ENCODE assay signal across 26 cellular contexts in genomic region chr3:9928158-9928557, GRCh38. TPM values are rescaled to one million over a fixed set of nuclear protein-coding genes. Genes with fewer than 3 reads are reported as not detected.
A peak's percentile ranks its signal among the peaks of the same experiment; 100 is the strongest.
DNase-seq lines count a peak whose midpoint lies in the region; FAIRE-seq and TF ChIP-seq lines count a peak whose summit lies in the region.
"Had no signal": no experiment of that assay in that cellular context is flagged by ENCODE, and none has a peak within 500 bp of the region (broad histone marks: within the 10 kb centered on the region; RNA-seq: fewer than 3 reads in every experiment).

No MANE protein-coding gene starts in this region.

- no peak overlapping the region for H3K4me3 ChIP-seq in GM12864 (ENCODE audit: low read depth, low read length)
- H3K4me3 ChIP-seq in endodermal cell (ENCODE audit: low read length) = no peak overlapping the region
- no peak overlapping the region for H3K4me3 ChIP-seq in kidney (ENCODE audit: low read length in 2 of 2)
- no peak overlapping the region for H3K4me3 ChIP-seq in spleen
- H3K4me3 ChIP-seq: A549; BLaER1 treated with 17β-estradiol and CSF1 and Interleukin-3, amounts not matched to agents 10 nM and 100 nM had no signal

- H3K27me3 Mint-ChIP-seq in endodermal cell (ENCODE audit: insufficient read depth) (peaks cover 2% of the 10 kb centered on the region), CD14-positive monocyte (ENCODE audit: low read depth in 3 of 3) (peaks cover 0 to 2% (median 1%) of the 10 kb centered on the region in 3 donors)

- intact Hi-C loops in kidney (cut with DNase I) (no loop called here), spleen (cut with DNase I; ENCODE audit: low total_unique reads) (no loop called here), CD14-positive monocyte (cut with micrococcal nuclease) (no loop called here)

- H3K27ac Mint-ChIP-seq in endodermal cell (no peak overlapping the region), CD14-positive monocyte (peak overlapping the region in 1 of 7 donors; percentile 30)
- H3K27ac Mint-ChIP-seq: B cell; CD4-positive, CD25-positive, alpha-beta regulatory T cell had no signal

- peak; percentile 18 for TF ChIP-seq CTCF in GM12864 (IDR thresholded peaks at IDR 0.05; ENCODE audit: low read depth, low read length, missing control alignments)
- peak; percentile 12 for TF ChIP-seq CTCF in endodermal cell (conservative IDR thresholded peaks at IDR 0.05)
- TF ChIP-seq CTCF in kidney (IDR thresholded peaks at IDR 0.05; ENCODE audit: borderline replicate concordance, extremely low read depth, insufficient read depth) = no peak
- no peak for TF ChIP-seq CTCF in spleen (IDR thresholded peaks at IDR 0.05 in 8 of 11, conservative IDR thresholded peaks at IDR 0.05 in 3 of 11)
- TF ChIP-seq CTCF in CD14-positive monocyte (IDR thresholded peaks at IDR 0.05) = no peak

- H3K4me1 ChIP-seq in endodermal cell (ENCODE audit: control insufficient read depth, insufficient read depth, low read length) = no peaks in the 10 kb centered on the region
- no peaks in the 10 kb centered on the region for H3K4me1 ChIP-seq in kidney (ENCODE audit: control insufficient read depth in 1 of 2, insufficient read depth in 1 of 2, low read depth in 1 of 2, low read length in 2 of 2)
- H3K4me1 ChIP-seq in spleen = peaks cover 6 to 20% (median 11%) of the 10 kb centered on the region in 6 donors

- DNase-seq in GM12864 (ENCODE audit: low read depth) (no peak), endodermal cell (no peak), kidney (peak; percentile 68), spleen (peak; percentile 73), caudate nucleus (lab: John Stamatoyannopoulos, UW) (no peak), CD14-positive monocyte (ENCODE audit: low spot score) (no peak), DMS79 (lab: John Stamatoyannopoulos, UW) (no peak)
- DNase-seq in activated naive CD4-positive, alpha-beta T cell treated with anti-CD3 and anti-CD28 coated beads, Interleukin-2, amount 50 U/mL, for 16 hours = no peak
- DNase-seq: AML-193; CD4-positive, alpha-beta memory T cell; CD4-positive, CD25-positive, alpha-beta regulatory T cell; CD8-positive, alpha-beta memory T cell; COR-L47; DMS 273 treated with DMSO at 0.1 percent for 48 hours; DMS153; DMS53; DMS79 treated with DMSO at 0.1 percent for 48 hours; GF-D8 had no signal

- H3K9me3 ChIP-seq in endodermal cell (ENCODE audit: control insufficient read depth, low read length) (no peaks in the 10 kb centered on the region), kidney (ENCODE audit: control insufficient read depth in 1 of 2, low read length in 2 of 2) (no peaks in the 10 kb centered on the region), spleen (no peaks in the 10 kb centered on the region)
- H3K9me3 ChIP-seq: BLaER1 treated with 17β-estradiol and CSF1 and Interleukin-3, amounts not matched to agents 10 nM and 100 nM had no signal

- no peak for TF ChIP-seq POLR2A in spleen (IDR thresholded peaks at IDR 0.05)

- no peaks in the 10 kb centered on the region for H3K27me3 ChIP-seq in endodermal cell (ENCODE audit: control insufficient read depth, insufficient read depth, low read length, poor library complexity, severe bottlenecking)
- H3K27me3 ChIP-seq in spleen (replicated peaks in 1 of 7) = no peaks in the 10 kb centered on the region
- H3K27me3 ChIP-seq: BLaER1 treated with 17β-estradiol and CSF1 and Interleukin-3, amounts not matched to agents 10 nM and 100 nM had no signal

- FAIRE-seq in kidney (lab: Jason Lieb, UNC) = no peak
- FAIRE-seq: A549, G401.6, GM12891, GM19239 had no signal

- 92 to 95% methylated on average over 7 to 23 of the region's 23 CpGs for WGBS in endodermal cell (ENCODE audit: insufficient coverage in 1 of 2, insufficient read length in 1 of 2), 2 experiments
- 93 to 97% (median 94%) methylated on average over 3 to 23 of the region's 23 CpGs for WGBS in spleen, 5 donors

- H3K9ac ChIP-seq in endodermal cell (ENCODE audit: extremely low read depth, low read length, poor library complexity, severe bottlenecking) = no peak overlapping the region
- no peak overlapping the region for H3K9ac ChIP-seq in kidney (ENCODE audit: low read length in 2 of 2)
- H3K9ac ChIP-seq: BLaER1 treated with 17β-estradiol and CSF1 and Interleukin-3, amounts not matched to agents 10 nM and 100 nM had no signal

- H3K4me3 Mint-ChIP-seq in endodermal cell (no peak overlapping the region), CD14-positive monocyte (no peak overlapping the region)
- H3K4me3 Mint-ChIP-seq: B cell; CD4-positive, alpha-beta memory T cell; CD8-positive, alpha-beta memory T cell had no signal

- no peaks in the 10 kb centered on the region for H3K36me3 ChIP-seq in endodermal cell (ENCODE audit: control insufficient read depth, insufficient read depth, low read length)
- H3K36me3 ChIP-seq in kidney (ENCODE audit: control insufficient read depth in 1 of 2, insufficient read depth in 2 of 2, low read length in 2 of 2) = no peaks in the 10 kb centered on the region
- H3K36me3 ChIP-seq in spleen = peaks cover 0 to 42% (median 0%) of the 10 kb centered on the region in 6 donors

- H3K9me3 Mint-ChIP-seq in endodermal cell (peaks cover 6% of the 10 kb centered on the region), CD14-positive monocyte (no peaks in the 10 kb centered on the region)
- H3K9me3 Mint-ChIP-seq: CD4-positive, alpha-beta memory T cell; CD4-positive, CD25-positive, alpha-beta regulatory T cell; CD8-positive, alpha-beta memory T cell had no signal

- H3K4me1 Mint-ChIP-seq in endodermal cell (no peaks in the 10 kb centered on the region), CD14-positive monocyte (peaks cover 9% of the 10 kb centered on the region)

- H3K27ac ChIP-seq in endodermal cell (ENCODE audit: low read depth, low read length) (no peak overlapping the region), kidney (ENCODE audit: low read depth in 2 of 2, low read length in 2 of 2) (no peak overlapping the region), spleen (no peak overlapping the region), caudate nucleus (ENCODE audit: low read depth, low read length) (no peak overlapping the region)
- H3K27ac ChIP-seq: 22Rv1; A549; BLaER1 treated with 17β-estradiol and CSF1 and Interleukin-3, amounts not matched to agents 10 nM and 100 nM; C4-2B had no signal

- H3K36me3 Mint-ChIP-seq in endodermal cell (ENCODE audit: low read depth) (peaks cover 15% of the 10 kb centered on the region), CD14-positive monocyte (peaks cover 0 to 8% of the 10 kb centered on the region in 2 donors)
- H3K36me3 Mint-ChIP-seq: CD4-positive, alpha-beta memory T cell; CD4-positive, CD25-positive, alpha-beta regulatory T cell; CD8-positive, alpha-beta memory T cell had no signal

RNA-seq across cellular contexts. Expression of gene CRELD1, which starts 5.5 kb away (rescaled TPM):
- total RNA-seq in endodermal cell (10 to 100 TPM; 35.7 to 43.2 TPM), kidney (43.2 TPM), spleen (10 to 100 TPM; 17.7 to 40.3 (median 31.4) TPM)
- polyA plus RNA-seq in endodermal cell (2013, experiment 1 of 2) = 36.2 TPM
- polyA plus RNA-seq in endodermal cell (2013, experiment 2 of 2) = 33.2 TPM
- polyA plus RNA-seq in kidney (ENCODE audit: insufficient read depth, low read depth, low replicate concordance) (56.7 TPM), spleen (10 to 100 TPM; 20.6 to 40.9 (median 21.9) TPM), CD14-positive monocyte (10 to 100 TPM; 16.1 to 19.2 TPM)

RNA-seq across cellular contexts. Expression of gene IL17RC, which starts 11.3 kb away (rescaled TPM):
- total RNA-seq in endodermal cell = 10 to 100 TPM; 15.7 to 19.0 TPM
- polyA plus RNA-seq in endodermal cell (2013, experiment 1 of 2) = 10.4 TPM
- 11.9 TPM for polyA plus RNA-seq in endodermal cell (2013, experiment 2 of 2)
- total RNA-seq in kidney = 27.5 TPM
- 31.5 TPM for polyA plus RNA-seq in kidney (ENCODE audit: insufficient read depth, low read depth, low replicate concordance)
- 10 to 100 TPM; 10.7 to 24.1 (median 19.7) TPM for total RNA-seq in spleen
- polyA plus RNA-seq in spleen = 10 to 100 TPM in 2 of 3 donors, 1 to 10 TPM in 1; 6.6 to 24.6 (median 12.6) TPM
- 1 to 10 TPM; 8.3 to 9.3 TPM for polyA plus RNA-seq in CD14-positive monocyte

RNA-seq across cellular contexts. Expression of gene PRRT3, which starts 24.1 kb away (rescaled TPM):
- total RNA-seq in endodermal cell = 10 to 100 TPM in 1 of 2 donors, 1 to 10 TPM in 1; 7.4 to 11.3 TPM
- 6.6 TPM for polyA plus RNA-seq in endodermal cell (2013, experiment 1 of 2)
- polyA plus RNA-seq in endodermal cell (2013, experiment 2 of 2) = 5.5 TPM
- 3.9 TPM for total RNA-seq in kidney
- 3.6 TPM for polyA plus RNA-seq in kidney (ENCODE audit: insufficient read depth, low read depth, low replicate concordance)
- total RNA-seq in spleen = 1 to 10 TPM in 6 of 7 donors, under 1 TPM in 1; 0.85 to 2.4 (median 1.9) TPM
- under 1 TPM; 0.65 to 0.99 (median 0.72) TPM for polyA plus RNA-seq in spleen
- under 1 TPM; 0.11 to 0.31 TPM for polyA plus RNA-seq in CD14-positive monocyte

RNA-seq across cellular contexts. Expression of gene IL17RE, which starts 25.5 kb away (rescaled TPM):
- total RNA-seq in endodermal cell = 1 to 10 TPM; 1.2 to 1.6 TPM
- 0.85 TPM for polyA plus RNA-seq in endodermal cell (2013, experiment 1 of 2)
- 0.75 TPM for polyA plus RNA-seq in endodermal cell (2013, experiment 2 of 2)
- 8.5 TPM for total RNA-seq in kidney
- 7.5 TPM for polyA plus RNA-seq in kidney (ENCODE audit: insufficient read depth, low read depth, low replicate concordance)
- 1 to 10 TPM; 1.0 to 5.1 (median 1.9) TPM for total RNA-seq in spleen
- 1 to 10 TPM in 1 of 3 donors, under 1 TPM in 2; 0.57 to 1.7 (median 0.64) TPM for polyA plus RNA-seq in spleen
- not detected for polyA plus RNA-seq in CD14-positive monocyte
- total RNA-seq: B cell had no signal

RNA-seq across cellular contexts. Expression of gene JAGN1, which starts 37.7 kb away (rescaled TPM):
- total RNA-seq in endodermal cell (10 to 100 TPM; 21.9 to 29.1 TPM), kidney (30.3 TPM), spleen (10 to 100 TPM; 17.1 to 41.3 (median 23.6) TPM)
- 43.0 TPM for polyA plus RNA-seq in endodermal cell (2013, experiment 1 of 2)
- 37.7 TPM for polyA plus RNA-seq in endodermal cell (2013, experiment 2 of 2)
- polyA plus RNA-seq in kidney (ENCODE audit: insufficient read depth, low read depth, low replicate concordance) (55.3 TPM), spleen (10 to 100 TPM; 22.0 to 33.4 (median 28.1) TPM), CD14-positive monocyte (10 to 100 TPM; 49.8 to 56.3 TPM)

Comparison
In these comparisons a context has a peak if more than half of its experiments do, and no peak if none do; other contexts are left out.
1. DNase-seq: peak in kidney (single experiment) and spleen (single experiment); none in GM12864 (single experiment), endodermal cell (single experiment), caudate nucleus (0 of 61), activated naive CD4-positive, alpha-beta T cell treated with anti-CD3 and anti-CD28 coated beads, Interleukin-2, amount 50 U/mL, for 16 hours (single experiment), CD14-positive monocyte (single experiment) and DMS79 (single experiment).
2. CTCF ChIP-seq: peak in GM12864 (single experiment) and endodermal cell (single experiment); none in kidney (single experiment), spleen (0 of 11) and CD14-positive monocyte (single experiment).